Comparison of ENCODE assay signal across 18 cellular contexts in genomic region chr2:12244070-12244469, GRCh38.
DNase-seq lines count a peak whose midpoint lies in the region; ATAC-seq and TF ChIP-seq lines count a peak whose summit lies in the region.
"Had no signal": no experiment of that assay in that cellular context is flagged by ENCODE, and none has a peak within 500 bp of the region (broad histone marks: within the 10 kb centered on the region; RNA-seq: fewer than 3 reads in every experiment).

No MANE protein-coding gene starts in this region.

- H2BK5ac ChIP-seq in IMR-90 (ENCODE audit: low read depth, low read length, poor library complexity, severe bottlenecking), result no peak overlapping the region

- H3K9me3 ChIP-seq in IMR-90 (ENCODE audit: control insufficient read depth, insufficient read depth, low read length) (no peaks in the 10 kb centered on the region), T-helper 17 cell (ENCODE audit: control insufficient read depth, low read length, poor library complexity, severe bottlenecking) (no peaks in the 10 kb centered on the region)

- WGBS in IMR-90 (ENCODE audit: extremely low coverage in 2 of 2, insufficient read length in 1 of 2), 2 experiments, result no CpG with 5 or more reads among the region's 3 CpGs

- H3K4me1 Mint-ChIP-seq in T-helper 17 cell (no peaks in the 10 kb centered on the region), chondrocyte (ENCODE audit: low read depth) (peaks cover 4% of the 10 kb centered on the region)
- H3K4me1 Mint-ChIP-seq: CD14-positive monocyte had no signal

- in situ Hi-C loops in IMR-90 (cut with MboI; ENCODE audit: low sequenced_read_pairs), result no loop called here

- no peaks in the 10 kb centered on the region for H3K9me1 ChIP-seq in IMR-90 (ENCODE audit: insufficient read depth, low read length)

- no peak overlapping the region for H2BK20ac ChIP-seq in IMR-90 (ENCODE audit: low read depth, low read length)

- H3K4me2 ChIP-seq in IMR-90 (ENCODE audit: low read depth, low read length), result no peak overlapping the region

- no peak overlapping the region for H4K91ac ChIP-seq in IMR-90 (ENCODE audit: insufficient read depth, low read depth, low read length)

- no peak overlapping the region for H3K23ac ChIP-seq in IMR-90 (ENCODE audit: low read depth, low read length)

- TF ChIP-seq CTCF in AG10803 (conservative IDR thresholded peaks at IDR 0.05; ENCODE audit: low read length) (no peak), IMR-90 (conservative IDR thresholded peaks at IDR 0.05; ENCODE audit: low read depth, low read length) (no peak), chondrocyte (IDR thresholded peaks at IDR 0.05) (no peak)

- H3K4me3 ChIP-seq in AG10803 (ENCODE audit: low read length) (no peak overlapping the region), IMR-90 (ENCODE audit: insufficient read depth, low read depth, low read length) (no peak overlapping the region)
- H3K4me3 ChIP-seq: SK-N-MC had no signal

- H3K27ac Mint-ChIP-seq in T-helper 17 cell (no peak overlapping the region), chondrocyte (ENCODE audit: unreplicated experiment) (no peak overlapping the region)
- H3K27ac Mint-ChIP-seq: CD14-positive monocyte had no signal

- 0 out of 2 replicates have a peak, but pooled peaks cover 2% of the 10 kb centered on the region for H3K4me1 ChIP-seq in IMR-90 (ENCODE audit: control insufficient read depth, insufficient read depth, low read length)

- H4K8ac ChIP-seq in IMR-90 (ENCODE audit: low read depth in 2 of 2, low read length in 2 of 2), result no peak overlapping the region

- no TSS peak for BruUV-seq in IMR-90 (replicated peaks; lab: Mats Ljungman, UMichigan)

- no peak overlapping the region for H2AK9ac ChIP-seq in IMR-90 (replicated peaks; ENCODE audit: low read depth, low read length, poor library complexity)

- intact Hi-C loops in IMR-90 (cut with micrococcal nuclease), result no loop called here

- no peak overlapping the region for H4K5ac ChIP-seq in IMR-90 (ENCODE audit: low read depth, low read length)

- ATAC-seq in IMR-90 (ENCODE audit: low read depth) (peak; percentile 64; the same call in 1 of the 2 replicates), T-helper 17 cell (no peak)

- no peak overlapping the region for H2BK15ac ChIP-seq in IMR-90 (ENCODE audit: low read depth, low read length)

- TF ChIP-seq RAD21 in IMR-90 (IDR thresholded peaks at IDR 0.05; ENCODE audit: low read length), result no peak

- H2AFZ ChIP-seq in IMR-90 (replicated peaks; ENCODE audit: low read length, poor library complexity), result no peak overlapping the region

- H3K27ac ChIP-seq in IMR-90 (ENCODE audit: insufficient read depth, low read length), result no peak overlapping the region
- H3K27ac ChIP-seq: SK-N-MC had no signal

- no peak overlapping the region for H3K18ac ChIP-seq in IMR-90 (ENCODE audit: low read depth, low read length)

- H3K27me3 ChIP-seq in IMR-90 (ENCODE audit: control insufficient read depth, insufficient read depth, low read length), result no peaks in the 10 kb centered on the region

- dilution Hi-C loops in IMR-90 (cut with HindIII; ENCODE audit: low sequenced_read_pairs, unreplicated experiment), result no loop called here

- H3K9me3 Mint-ChIP-seq in chondrocyte (ENCODE audit: low read depth), result peaks cover 8% of the 10 kb centered on the region

- H3K4me3 Mint-ChIP-seq in T-helper 17 cell (no peak overlapping the region), chondrocyte (ENCODE audit: unreplicated experiment) (no peak overlapping the region)
- H3K4me3 Mint-ChIP-seq: CD14-positive monocyte had no signal

- TF ChIP-seq POLR2A in IMR-90 (IDR thresholded peaks at IDR 0.05; ENCODE audit: low read depth, low read length), result no peak

- no peaks in the 10 kb centered on the region for H3K36me3 Mint-ChIP-seq in T-helper 17 cell (ENCODE audit: low read depth)
- H3K36me3 Mint-ChIP-seq in chondrocyte (ENCODE audit: low read depth), result no peaks in the 10 kb centered on the region
- H3K36me3 Mint-ChIP-seq: CD14-positive monocyte had no signal

- peak; percentile 19 for DNase-seq in AG10803 (ENCODE audit: low read depth)
- DNase-seq in IMR-90, result peak; percentile 52
- peak; percentile 34 for DNase-seq in astrocyte of the hippocampus (ENCODE audit: low read depth, low spot score)
- DNase-seq in iris pigment epithelial cell (ENCODE audit: low read depth), result peak; percentile 58
- DNase-seq in T-helper 17 cell, result no peak
- no peak for DNase-seq in activated naive CD4-positive, alpha-beta T cell treated with Interleukin-2 at 50 U/mL for 16 hours
- DNase-seq in stimulated activated CD4-positive, alpha-beta T cell treated with anti-CD3 and anti-CD28 coated beads, Interleukin-2, amount 100 ng/mL, for 48 hours, result no peak
- DNase-seq in chondrocyte (ENCODE audit: low spot score), result no peak
- DNase-seq: 8988T; COR-L47; GOT3; NCI-H146; NCI-H2107; NCI-H69; NK-92 treated with Interleukin-12 subunit alpha and Interleukin-12 subunit beta, amount 100 ng/mL, for 24 hours; OCI-M1 had no signal

- CTCF ChIA-PET in IMR-90 (lab: Yijun Ruan, JAX), result no interaction called here

- 0 out of 2 replicates have a peak overlapping the region, but pooled peaks have one; percentile 30 for H3K14ac ChIP-seq in IMR-90 (replicated peaks; ENCODE audit: low read depth, low read length)

- no peak overlapping the region for H3K56ac ChIP-seq in IMR-90 (ENCODE audit: extremely low read depth, insufficient read depth, low read length)

- no peaks in the 10 kb centered on the region for H4K20me1 ChIP-seq in IMR-90 (ENCODE audit: insufficient read depth, low read length)

- peak overlapping the region; percentile 55; the same call in 1 of the 2 replicates for H2AK5ac ChIP-seq in IMR-90 (ENCODE audit: low read depth, low read length)

- H3K4ac ChIP-seq in IMR-90 (ENCODE audit: low read depth, low read length), result no peak overlapping the region

- H2BK120ac ChIP-seq in IMR-90 (ENCODE audit: low read depth, low read length), result no peak overlapping the region

- H3K36me3 ChIP-seq in IMR-90 (ENCODE audit: control insufficient read depth, insufficient read depth, low read length), result no peaks in the 10 kb centered on the region

- H3K79me1 ChIP-seq in IMR-90 (ENCODE audit: low read depth in 1 of 2, low read length in 2 of 2), result no peaks in the 10 kb centered on the region

- POLR2A ChIA-PET in IMR-90 (lab: Charles Lee; ENCODE audit: unreplicated experiment), result no interaction called here

- H3K9ac ChIP-seq in IMR-90 (ENCODE audit: low read depth, low read length), result no peak overlapping the region

- H3K27me3 Mint-ChIP-seq in T-helper 17 cell, result no peaks in the 10 kb centered on the region
- no peaks in the 10 kb centered on the region for H3K27me3 Mint-ChIP-seq in chondrocyte (ENCODE audit: low read depth)

TF ChIP-seq in IMR-90, 13 proteins besides CTCF, POLR2A, EP300 and RAD21:
- TF ChIP-seq USF2 (IDR thresholded peaks at IDR 0.05; ENCODE audit: low read depth, low read length), result no peak
TF ChIP-seq in IMR-90: peak in this region for 0.

Comparison
In these comparisons a context has a peak if more than half of its experiments do, and no peak if none do; other contexts are left out.
1. DNase-seq: peak in AG10803 (single experiment), IMR-90 (single experiment), astrocyte of the hippocampus (single experiment) and iris pigment epithelial cell (single experiment); none in T-helper 17 cell (0 of 3), activated naive CD4-positive, alpha-beta T cell treated with Interleukin-2 at 50 U/mL for 16 hours (single experiment), stimulated activated CD4-positive, alpha-beta T cell treated with anti-CD3 and anti-CD28 coated beads, Interleukin-2, amount 100 ng/mL, for 48 hours (0 of 2) and chondrocyte (single experiment).